Comparison of ENCODE assay signal across 10 cellular contexts in genomic region chr9:94922098-94922607, GRCh38.
DNase-seq lines count a peak whose midpoint lies in the region; ATAC-seq and TF ChIP-seq lines count a peak whose summit lies in the region.
"Had no signal": no experiment of that assay in that cellular context is flagged by ENCODE, and none has a peak within 500 bp of the region (broad histone marks: within the 10 kb centered on the region; RNA-seq: fewer than 3 reads in every experiment).

No MANE protein-coding gene starts in this region.

- ATAC-seq in lung (ENCODE audit: insufficient read depth, low FRiP score), result peak; percentile 45

- WGBS in lung, 2 donors, result 31 to 48% methylated on average over 10 of the region's 10 CpGs
- WGBS in urinary bladder, result 25% methylated on average over 10 of the region's 10 CpGs

- H3K27ac ChIP-seq in lung (ENCODE audit: low read depth in 1 of 2, low read length in 1 of 2), result peak overlapping the region; percentile 22 to 94
- H3K27ac ChIP-seq in urinary bladder (ENCODE audit: low read depth), result peak overlapping the region; percentile 59
- H3K27ac ChIP-seq: C4-2B had no signal

- DNase-seq in NOMO-1 treated with DMSO at 0.1 percent for 48 hours (lab: John Stamatoyannopoulos, UW; ENCODE audit: unreplicated experiment), result peak; percentile 15
- no peak for DNase-seq in NOMO-1 (lab: John Stamatoyannopoulos, UW; ENCODE audit: unreplicated experiment in 2 of 2)
- peak; percentile 76 for DNase-seq in cerebellar cortex (ENCODE audit: low spot score)
- DNase-seq in lung (ENCODE audit: low spot score), result peak; percentile 72
- no peak for DNase-seq in NCI-H1694 treated with DMSO at 0.1 percent for 48 hours (lab: John Stamatoyannopoulos, UW)
- DNase-seq in activated T-cell treated with anti-CD3 and anti-CD28 coated beads, Interleukin-2, amount 50 U/mL, for 1 hour, result no peak
- no peak for DNase-seq in activated CD4-positive, CD25-positive, alpha-beta regulatory T cell (lab: John Stamatoyannopoulos, UW)
- DNase-seq: NCI-H1092 had no signal

- H3K4me3 ChIP-seq in lung (no peak overlapping the region), urinary bladder (ENCODE audit: low read depth, low read length) (no peak overlapping the region)

- H3K9me3 ChIP-seq in lung (ENCODE audit: control insufficient read depth in 2 of 2, insufficient read depth in 1 of 2, low read length in 1 of 2), result no peaks in the 10 kb centered on the region

- no peaks in the 10 kb centered on the region for H3K27me3 ChIP-seq in lung (ENCODE audit: control insufficient read depth, insufficient read depth)

- H3K4me1 ChIP-seq in lung (ENCODE audit: control insufficient read depth in 2 of 2, insufficient read depth in 2 of 2, low read length in 2 of 2) (peaks cover 12 to 13% of the 10 kb centered on the region in 2 donors), urinary bladder (ENCODE audit: insufficient read depth) (no peaks in the 10 kb centered on the region)

- TF ChIP-seq CTCF in lung (IDR thresholded peaks at IDR 0.05; ENCODE audit: control extremely low read depth, extremely low read depth), result no peak

- H3K36me3 ChIP-seq in lung (ENCODE audit: control insufficient read depth in 2 of 2, insufficient read depth in 2 of 2, low read length in 2 of 2) (no peaks in the 10 kb centered on the region), urinary bladder (ENCODE audit: insufficient read depth) (no peaks in the 10 kb centered on the region)

Comparison
In these comparisons a context has a peak if more than half of its experiments do, and no peak if none do; other contexts are left out.
1. DNase-seq: peak in NOMO-1 treated with DMSO at 0.1 percent for 48 hours (single experiment), cerebellar cortex (single experiment) and lung (single experiment); none in NOMO-1 (0 of 2), NCI-H1694 treated with DMSO at 0.1 percent for 48 hours (single experiment), activated T-cell treated with anti-CD3 and anti-CD28 coated beads, Interleukin-2, amount 50 U/mL, for 1 hour (single experiment) and activated CD4-positive, CD25-positive, alpha-beta regulatory T cell (0 of 4).